In genomic region chr3:113156816-113157333, GRCh38 we compare ENCODE assay signal across 25 cellular contexts. TPM values are rescaled to one million over a fixed set of nuclear protein-coding genes. Genes with fewer than 3 reads are reported as not detected.
DNase-seq lines count a peak whose midpoint lies in the region; ATAC-seq and TF ChIP-seq lines count a peak whose summit lies in the region.
"Had no signal": no experiment of that assay in that cellular context is flagged by ENCODE, and none has a peak within 500 bp of the region (broad histone marks: within the 10 kb centered on the region; RNA-seq: fewer than 3 reads in every experiment).

No MANE protein-coding gene starts in this region.

- ATAC-seq in GM21737 (IDR thresholded peaks at IDR 0.05; ENCODE audit: unreplicated experiment) = no peak

- H3K4me3 Mint-ChIP-seq in MCF 10A (ENCODE audit: unreplicated experiment) = no peak overlapping the region
- H3K4me3 Mint-ChIP-seq in mesothelial cell of epicardium = no peak overlapping the region
- H3K4me3 Mint-ChIP-seq in type B pancreatic cell = peak overlapping the region; percentile 11
- H3K4me3 Mint-ChIP-seq: CD4-positive, alpha-beta memory T cell; H9; HFFc6 had no signal

- no peaks in the 10 kb centered on the region for H3K36me3 ChIP-seq in breast epithelium
- H3K36me3 ChIP-seq in rectal smooth muscle tissue (ENCODE audit: control insufficient read depth, insufficient read depth, low read length) = no peaks in the 10 kb centered on the region
- H3K36me3 ChIP-seq: BLaER1 treated with 17β-estradiol and CSF1 and Interleukin-3, amounts not matched to agents 10 nM and 100 nM; Peyer's patch had no signal

- TF ChIP-seq CTCF in breast epithelium (IDR thresholded peaks at IDR 0.05) (no peak), MCF 10A (IDR thresholded peaks at IDR 0.05; ENCODE audit: unreplicated experiment) (no peak), mesothelial cell of epicardium (IDR thresholded peaks at IDR 0.05; ENCODE audit: unreplicated experiment) (no peak), type B pancreatic cell (conservative IDR thresholded peaks at IDR 0.05) (no peak)

- no peak overlapping the region for H3K9ac ChIP-seq in rectal smooth muscle tissue (ENCODE audit: low read length)
- H3K9ac ChIP-seq: BLaER1 treated with 17β-estradiol and CSF1 and Interleukin-3, amounts not matched to agents 10 nM and 100 nM; GM23248; KMS-11 had no signal

- no TSS peak for BruUV-seq in MCF 10A (replicated peaks; lab: Mats Ljungman, UMichigan)

- no peaks in the 10 kb centered on the region for H3K27me3 ChIP-seq in breast epithelium
- no peaks in the 10 kb centered on the region for H3K27me3 ChIP-seq in rectal smooth muscle tissue (ENCODE audit: control insufficient read depth, insufficient read depth, low read length)
- H3K27me3 ChIP-seq: BLaER1 treated with 17β-estradiol and CSF1 and Interleukin-3, amounts not matched to agents 10 nM and 100 nM; Peyer's patch had no signal

- H3K4me3 ChIP-seq in breast epithelium = no peak overlapping the region
- H3K4me3 ChIP-seq in rectal smooth muscle tissue (ENCODE audit: low read length) = no peak overlapping the region
- H3K4me3 ChIP-seq: BLaER1 treated with 17β-estradiol and CSF1 and Interleukin-3, amounts not matched to agents 10 nM and 100 nM; GM23248; Peyer's patch had no signal

- intact Hi-C loops in breast epithelium (cut with DNase I; ENCODE audit: low total_unique reads) (no loop called here), MCF 10A (cut with micrococcal nuclease) (no loop called here)

- no peak for TF ChIP-seq POLR2A in breast epithelium (IDR thresholded peaks at IDR 0.05)

- H3K4me1 Mint-ChIP-seq in MCF 10A (ENCODE audit: insufficient read depth, unreplicated experiment) (peaks cover 8% of the 10 kb centered on the region), mesothelial cell of epicardium (peaks cover 83% of the 10 kb centered on the region), type B pancreatic cell (ENCODE audit: unreplicated experiment) (peaks cover 76% of the 10 kb centered on the region)

- no peaks in the 10 kb centered on the region for H3K9me3 ChIP-seq in breast epithelium
- H3K9me3 ChIP-seq: Caco-2, Peyer's patch had no signal

- H3K27ac Mint-ChIP-seq in MCF 10A (ENCODE audit: low read depth, unreplicated experiment) = no peak overlapping the region
- H3K27ac Mint-ChIP-seq in mesothelial cell of epicardium = peak overlapping the region; percentile 98
- peak overlapping the region; percentile 92 for H3K27ac Mint-ChIP-seq in type B pancreatic cell
- H3K27ac Mint-ChIP-seq: CD4-positive, alpha-beta memory T cell; HFFc6 had no signal

- POLR2A ChIA-PET in MCF 10A (lab: Yijun Ruan, JAX) = no interaction called here

- H3K27me3 Mint-ChIP-seq in MCF 10A (ENCODE audit: insufficient read depth, unreplicated experiment) (no peaks in the 10 kb centered on the region), mesothelial cell of epicardium (ENCODE audit: low read depth) (no peaks in the 10 kb centered on the region), type B pancreatic cell (no peaks in the 10 kb centered on the region)
- H3K27me3 Mint-ChIP-seq: CD4-positive, alpha-beta memory T cell had no signal

- H3K36me3 Mint-ChIP-seq in MCF 10A (ENCODE audit: insufficient read depth, unreplicated experiment) = no peaks in the 10 kb centered on the region
- no peaks in the 10 kb centered on the region for H3K36me3 Mint-ChIP-seq in mesothelial cell of epicardium
- no peaks in the 10 kb centered on the region for H3K36me3 Mint-ChIP-seq in type B pancreatic cell
- H3K36me3 Mint-ChIP-seq: CD4-positive, alpha-beta memory T cell had no signal

- no peaks in the 10 kb centered on the region for H3K4me1 ChIP-seq in breast epithelium
- peaks cover 20% of the 10 kb centered on the region for H3K4me1 ChIP-seq in rectal smooth muscle tissue (ENCODE audit: control insufficient read depth, insufficient read depth, low read length)
- H3K4me1 ChIP-seq: Caco-2 had no signal

- DNase-seq in breast epithelium (ENCODE audit: low spot score in 2 of 2) (no peak), MCF 10A (ENCODE audit: unreplicated experiment) (no peak), mesothelial cell of epicardium (ENCODE audit: low spot score in 2 of 2, unreplicated experiment in 2 of 2) (no peak), type B pancreatic cell (ENCODE audit: extremely low spot score, unreplicated experiment) (no peak), inferior parietal cortex (ENCODE audit: extremely low spot score) (no peak), NCI-H446 (lab: John Stamatoyannopoulos, UW) (no peak)
- DNase-seq: Caco-2; CD4-positive, alpha-beta memory T cell; DMS79 treated with DMSO at 0.1 percent for 48 hours; H9; HFFc6; IMR-90; NCI-H1105; NCI-H146; NCI-H2029; NCI-H226; NCI-H524; NCI-H774 had no signal

- H3K9me3 Mint-ChIP-seq in MCF 10A (ENCODE audit: unreplicated experiment) (no peaks in the 10 kb centered on the region), mesothelial cell of epicardium (no peaks in the 10 kb centered on the region), type B pancreatic cell (no peaks in the 10 kb centered on the region)
- H3K9me3 Mint-ChIP-seq: H9, HFFc6 had no signal

- H3K27ac ChIP-seq in breast epithelium = peak overlapping the region; percentile 38 to 78
- peak overlapping the region; percentile 56 for H3K27ac ChIP-seq in rectal smooth muscle tissue (ENCODE audit: low read depth, low read length)
- H3K27ac ChIP-seq: 22Rv1; BLaER1 treated with 17β-estradiol and CSF1 and Interleukin-3, amounts not matched to agents 10 nM and 100 nM; GM23248; KMS-11 had no signal

- CTCF ChIA-PET in MCF 10A (lab: Yijun Ruan, JAX) = no interaction called here

RNA-seq across cellular contexts. Expression of gene BOC, which starts 54.5 kb away (rescaled TPM):
- total RNA-seq in breast epithelium (10 to 100 TPM; 48.8 to 56.6 (median 55.1) TPM), MCF 10A (2022) (1.8 and 2.3 TPM in 2 replicates), mesothelial cell of epicardium (76.1 to 85.3 TPM (median 79.3 TPM) in 3 replicates), type B pancreatic cell (ENCODE audit: low replicate concordance) (36.7 and 219 TPM in 2 replicates)
- total RNA-seq: CD4-positive, alpha-beta memory T cell had no signal

Comparison
In these comparisons a context has a peak if more than half of its experiments do, and no peak if none do; other contexts are left out.
1. RNA of gene BOC, which starts 54.5 kb away (total RNA-seq): 36.7 to 219 TPM in type B pancreatic cell, 76.1 to 85.3 TPM in mesothelial cell of epicardium and 48.8 to 56.6 TPM in breast epithelium; 1.8 to 2.3 TPM in MCF 10A; every median in the first group is over 10 times any median in the second.